Comparison of ENCODE assay signal across 18 cellular contexts in genomic region chr2:229243880-229244560, GRCh38. TPM values are rescaled to one million over a fixed set of nuclear protein-coding genes. Genes with fewer than 3 reads are reported as not detected.
DNase-seq lines count a peak whose midpoint lies in the region; ATAC-seq, FAIRE-seq and TF ChIP-seq lines count a peak whose summit lies in the region.
"Had no signal": no experiment of that assay in that cellular context is flagged by ENCODE, and none has a peak within 500 bp of the region (broad histone marks: within the 10 kb centered on the region; RNA-seq: fewer than 3 reads in every experiment).

No MANE protein-coding gene starts in this region.

- H3K4me3 ChIP-seq in breast epithelium (no peak overlapping the region), adipocyte (ENCODE audit: low read length) (no peak overlapping the region), fibroblast of the aortic adventitia (ENCODE audit: low read depth, low read length) (no peak overlapping the region)
- H3K4me3 ChIP-seq: BLaER1 treated with 17β-estradiol and CSF1 and Interleukin-3, amounts not matched to agents 10 nM and 100 nM; HAP-1; PC-9 had no signal

- no peaks in the 10 kb centered on the region for H3K4me1 ChIP-seq in breast epithelium
- H3K4me1 ChIP-seq in adipocyte (ENCODE audit: control insufficient read depth, insufficient read depth, low read length) = no peaks in the 10 kb centered on the region
- H3K4me1 ChIP-seq: BLaER1 treated with 17β-estradiol and CSF1 and Interleukin-3, amounts not matched to agents 10 nM and 100 nM; HAP-1 had no signal

- H3K27me3 Mint-ChIP-seq in MCF 10A (ENCODE audit: insufficient read depth, unreplicated experiment) = no peaks in the 10 kb centered on the region
- H3K27me3 Mint-ChIP-seq: IgD-negative memory B cell had no signal

- intact Hi-C loops in MCF 10A (cut with micrococcal nuclease) (no loop called here), breast epithelium (cut with DNase I; ENCODE audit: low total_unique reads) (no loop called here)

- H3K9me3 Mint-ChIP-seq in MCF 10A (ENCODE audit: unreplicated experiment) = peaks cover 20% of the 10 kb centered on the region

- no peaks in the 10 kb centered on the region for H3K27me3 ChIP-seq in breast epithelium
- H3K27me3 ChIP-seq in adipocyte (replicated peaks; ENCODE audit: control insufficient read depth, insufficient read depth, low read length) = no peaks in the 10 kb centered on the region
- H3K27me3 ChIP-seq: BLaER1 treated with 17β-estradiol and CSF1 and Interleukin-3, amounts not matched to agents 10 nM and 100 nM had no signal

- no peak for TF ChIP-seq POLR2A in breast epithelium (IDR thresholded peaks at IDR 0.05)

- DNase-seq in MCF 10A (ENCODE audit: unreplicated experiment) = peak; percentile 43
- DNase-seq in breast epithelium (ENCODE audit: low spot score in 2 of 2) = no peak
- peak; percentile 46 for DNase-seq in adipocyte (ENCODE audit: low read depth)
- DNase-seq in fibroblast of the aortic adventitia (ENCODE audit: low read depth) = peak; percentile 61
- DNase-seq in stromal cell of bone marrow (ENCODE audit: low read depth) = peak; percentile 13
- no peak for DNase-seq in frontal cortex (ENCODE audit: low spot score in 2 of 2)
- DNase-seq in NCI-H226 = no peak
- DNase-seq: NCI-H1092, NCI-H2107, NCI-H69, PC-9, SK-N-SH had no signal

- no peak overlapping the region for H3K9ac ChIP-seq in adipocyte (ENCODE audit: low read length)
- H3K9ac ChIP-seq: BLaER1 treated with 17β-estradiol and CSF1 and Interleukin-3, amounts not matched to agents 10 nM and 100 nM; SK-N-SH had no signal

- no peak overlapping the region for H3K4me3 Mint-ChIP-seq in MCF 10A (ENCODE audit: unreplicated experiment)
- H3K4me3 Mint-ChIP-seq: IgD-negative memory B cell had no signal

- H3K36me3 Mint-ChIP-seq in MCF 10A (ENCODE audit: insufficient read depth, unreplicated experiment) = peaks cover 60% of the 10 kb centered on the region
- H3K36me3 Mint-ChIP-seq: IgD-negative memory B cell had no signal

- CTCF ChIA-PET in MCF 10A (lab: Yijun Ruan, JAX) = interaction anchor here (0.7 kb wide), 1 partner anchor 38 kb away, joined by 3 read pairs; no protein-coding TSS in a partner anchor

- H3K9me3 ChIP-seq in breast epithelium (peaks cover 3 to 32% of the 10 kb centered on the region in 2 donors), adipocyte (ENCODE audit: control insufficient read depth, low read length) (peaks cover 30% of the 10 kb centered on the region)
- H3K9me3 ChIP-seq: HAP-1, SK-N-SH had no signal

- H3K27ac Mint-ChIP-seq in MCF 10A (ENCODE audit: low read depth, unreplicated experiment) = no peak overlapping the region
- H3K27ac Mint-ChIP-seq: IgD-negative memory B cell had no signal

- H3K4me1 Mint-ChIP-seq in MCF 10A (ENCODE audit: insufficient read depth, unreplicated experiment) = peaks cover 28% of the 10 kb centered on the region
- H3K4me1 Mint-ChIP-seq: IgD-negative memory B cell had no signal

- FAIRE-seq in frontal cortex (lab: Jason Lieb, UNC) = no peak

- TF ChIP-seq CTCF in MCF 10A (IDR thresholded peaks at IDR 0.05; ENCODE audit: unreplicated experiment) = no peak
- TF ChIP-seq CTCF in breast epithelium (IDR thresholded peaks at IDR 0.05) = no peak
- TF ChIP-seq CTCF in fibroblast of the aortic adventitia (IDR thresholded peaks at IDR 0.05; ENCODE audit: insufficient read depth, low read length) = no peak

- no peak overlapping the region for H3K27ac ChIP-seq in breast epithelium
- H3K27ac ChIP-seq: 22Rv1; BLaER1 treated with 17β-estradiol and CSF1 and Interleukin-3, amounts not matched to agents 10 nM and 100 nM; PC-9 had no signal

- no TSS peak for BruUV-seq in MCF 10A (replicated peaks; lab: Mats Ljungman, UMichigan)

- POLR2A ChIA-PET in MCF 10A (lab: Yijun Ruan, JAX) = no interaction called here

- no peak for ATAC-seq in GM18867 (IDR thresholded peaks at IDR 0.05; ENCODE audit: unreplicated experiment)

- H3K36me3 ChIP-seq in breast epithelium (no peaks in the 10 kb centered on the region), adipocyte (ENCODE audit: control insufficient read depth, insufficient read depth, low read length, severe bottlenecking) (no peaks in the 10 kb centered on the region)
- H3K36me3 ChIP-seq: HAP-1 had no signal

RNA-seq across cellular contexts. Expression of gene PID1, which starts 27.1 kb away (rescaled TPM):
- total RNA-seq in MCF 10A (2022) = 123 and 211 TPM in 2 replicates
- total RNA-seq in breast epithelium = 10 to 100 TPM; 13.5 to 60.3 (median 42.0) TPM
- total RNA-seq in fibroblast of the aortic adventitia (ENCODE audit: low replicate concordance) = 0.57 and 13.0 TPM in 2 replicates
- total RNA-seq in frontal cortex = 36.7 TPM
- total RNA-seq: HT-29, PC-9 had no signal

Comparison
In these comparisons a context has a peak if more than half of its experiments do, and no peak if none do; other contexts are left out.
1. DNase-seq: peak in MCF 10A (single experiment), adipocyte (single experiment), fibroblast of the aortic adventitia (single experiment) and stromal cell of bone marrow (single experiment); none in breast epithelium (0 of 2), frontal cortex (0 of 2) and NCI-H226 (single experiment).